1 cellular context compared by ENCODE assay signal in the genomic region with DNA sequence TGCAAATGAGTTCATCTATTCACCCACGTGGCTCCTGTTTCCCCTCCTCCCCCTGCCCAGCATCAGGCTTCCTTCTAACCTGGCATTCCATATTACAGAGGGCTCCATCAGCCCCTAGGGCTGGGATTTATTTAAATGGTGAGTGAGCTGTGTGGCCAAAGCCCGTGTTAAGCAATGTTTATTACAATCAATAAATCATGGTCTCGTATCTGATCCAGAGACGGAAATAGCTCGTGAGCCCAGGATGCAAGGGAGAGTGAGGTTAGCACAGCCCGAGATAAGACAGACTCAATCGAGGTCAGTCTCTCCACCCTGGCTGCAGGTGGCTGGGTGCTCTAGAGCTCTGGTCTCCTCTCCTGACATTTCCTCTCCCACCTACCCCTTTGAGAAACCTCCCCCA.
TF ChIP-seq lines count a peak whose summit lies in the region.

No MANE protein-coding gene starts in this region.

TF ChIP-seq in WTC11, 78 proteins besides CTCF, POLR2A, EP300 and RAD21 (continued from another document):
- no peak for TF ChIP-seq ZNF219 (CRISPR knock-in tag; IDR thresholded peaks at IDR 0.05; ENCODE audit: borderline replicate concordance)
- no peak for TF ChIP-seq MYBL2 (CRISPR knock-in tag; IDR thresholded peaks at IDR 0.05)
- TF ChIP-seq, protein P1, sequence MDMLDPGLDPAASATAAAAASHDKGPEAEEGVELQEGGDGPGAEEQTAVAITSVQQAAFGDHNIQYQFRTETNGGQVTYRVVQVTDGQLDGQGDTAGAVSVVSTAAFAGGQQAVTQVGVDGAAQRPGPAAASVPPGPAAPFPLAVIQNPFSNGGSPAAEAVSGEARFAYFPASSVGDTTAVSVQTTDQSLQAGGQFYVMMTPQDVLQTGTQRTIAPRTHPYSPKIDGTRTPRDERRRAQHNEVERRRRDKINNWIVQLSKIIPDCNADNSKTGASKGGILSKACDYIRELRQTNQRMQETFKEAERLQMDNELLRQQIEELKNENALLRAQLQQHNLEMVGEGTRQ (CRISPR knock-in tag; IDR thresholded peaks at IDR 0.05), result no peak
- TF ChIP-seq, protein P2, sequence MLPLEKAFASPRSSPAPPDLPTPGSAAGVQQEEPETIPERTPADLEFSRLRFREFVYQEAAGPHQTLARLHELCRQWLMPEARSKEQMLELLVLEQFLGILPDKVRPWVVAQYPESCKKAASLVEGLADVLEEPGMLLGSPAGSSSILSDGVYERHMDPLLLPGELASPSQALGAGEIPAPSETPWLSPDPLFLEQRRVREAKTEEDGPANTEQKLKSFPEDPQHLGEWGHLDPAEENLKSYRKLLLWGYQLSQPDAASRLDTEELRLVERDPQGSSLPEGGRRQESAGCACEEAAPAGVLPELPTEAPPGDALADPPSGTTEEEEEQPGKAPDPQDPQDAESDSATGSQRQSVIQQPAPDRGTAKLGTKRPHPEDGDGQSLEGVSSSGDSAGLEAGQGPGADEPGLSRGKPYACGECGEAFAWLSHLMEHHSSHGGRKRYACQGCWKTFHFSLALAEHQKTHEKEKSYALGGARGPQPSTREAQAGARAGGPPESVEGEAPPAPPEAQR (CRISPR knock-in tag; IDR thresholded peaks at IDR 0.05), result no peak
